13 cellular contexts compared by ENCODE assay signal in the genomic region with DNA sequence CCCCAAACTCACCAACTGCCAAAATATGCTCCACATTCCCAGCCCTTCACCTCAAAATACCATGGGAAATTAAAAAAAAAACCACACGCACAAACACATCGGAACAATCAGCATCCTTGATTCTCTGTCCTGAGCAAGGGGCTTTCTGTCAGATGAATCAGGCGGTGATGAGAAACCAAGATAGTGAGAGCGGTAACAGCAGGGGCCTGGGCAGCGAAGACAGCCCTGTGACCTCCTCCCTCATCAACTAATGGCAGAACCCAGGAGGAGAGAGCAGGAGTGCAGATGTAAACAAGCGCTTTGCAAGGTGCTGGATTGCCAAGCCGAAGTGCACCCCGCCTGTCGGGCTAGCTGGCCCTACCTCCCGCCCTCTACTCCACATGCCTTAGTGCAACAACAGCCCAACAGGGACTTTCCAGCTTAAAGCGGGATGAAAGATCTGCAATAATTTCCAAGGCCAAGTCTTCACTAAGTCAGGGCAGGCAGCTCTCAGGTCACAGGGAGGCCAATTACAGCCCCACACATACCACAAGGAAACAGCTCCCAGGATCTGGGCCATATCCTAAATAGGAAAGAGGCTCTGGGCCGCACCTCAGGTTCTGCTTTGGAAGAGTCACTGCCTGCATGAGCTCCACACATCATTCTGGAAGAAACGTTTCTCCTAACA.
DNase-seq lines count a peak whose midpoint lies in the region; ATAC-seq and TF ChIP-seq lines count a peak whose summit lies in the region.
"Had no signal": no experiment of that assay in that cellular context is flagged by ENCODE, and none has a peak within 500 bp of the region (broad histone marks: within the 10 kb centered on the region; RNA-seq: fewer than 3 reads in every experiment).

No MANE protein-coding gene starts in this region.

- H3K9me3 ChIP-seq in thyroid gland = no peaks in the 10 kb centered on the region

- H3K36me3 Mint-ChIP-seq in WTC11 (no peaks in the 10 kb centered on the region), nephron progenitor cell (ENCODE audit: low read depth) (peaks cover 4% of the 10 kb centered on the region)

- H3K27me3 ChIP-seq in thyroid gland = no peaks in the 10 kb centered on the region

- ATAC-seq in WTC11 (no peak), GM18873 (IDR thresholded peaks at IDR 0.05; ENCODE audit: low FRiP score, unreplicated experiment) (no peak)
- ATAC-seq: left lobe of liver had no signal

- H3K27me3 Mint-ChIP-seq in WTC11 (ENCODE audit: low read depth) (no peaks in the 10 kb centered on the region), nephron progenitor cell (ENCODE audit: low read depth, poor library complexity) (no peaks in the 10 kb centered on the region)
- H3K27me3 Mint-ChIP-seq: IgD-negative memory B cell had no signal

- H3K4me3 ChIP-seq in fibroblast of villous mesenchyme (ENCODE audit: low read depth, low read length) = no peak overlapping the region
- no peak overlapping the region for H3K4me3 ChIP-seq in thyroid gland (replicated peaks in 1 of 3)

- peaks cover 21 to 28% of the 10 kb centered on the region in 2 donors for H3K4me1 ChIP-seq in thyroid gland

- peak overlapping the region; percentile 56 to 80 (median 75) for H3K27ac ChIP-seq in thyroid gland
- H3K27ac ChIP-seq: epithelial cell of prostate had no signal

- no peaks in the 10 kb centered on the region for H3K36me3 ChIP-seq in thyroid gland

- H3K9me3 Mint-ChIP-seq in WTC11 = no peaks in the 10 kb centered on the region
- no peaks in the 10 kb centered on the region for H3K9me3 Mint-ChIP-seq in nephron progenitor cell
- H3K9me3 Mint-ChIP-seq: IgD-negative memory B cell had no signal

- peak overlapping the region; percentile 47 for H3K27ac Mint-ChIP-seq in WTC11
- peak overlapping the region; percentile 88 for H3K27ac Mint-ChIP-seq in nephron progenitor cell

- intact Hi-C loops in thyroid gland (cut with DNase I) = no loop called here

- CTCF ChIA-PET in WTC11 (lab: Charles Lee) = interaction anchor here (0.8 to 2.4 kb wide), 9 partner anchors 9 to 230 kb away, joined by 3 to 9 read pairs (median 3); no protein-coding TSS in a partner anchor

- TF ChIP-seq CTCF in WTC11 (IDR thresholded peaks at IDR 0.05) = no peak
- TF ChIP-seq CTCF in fibroblast of villous mesenchyme (IDR thresholded peaks at IDR 0.05; ENCODE audit: insufficient read depth, low read depth, low read length) = no peak
- no peak for TF ChIP-seq CTCF in nephron progenitor cell (IDR thresholded peaks at IDR 0.05)
- no peak for TF ChIP-seq CTCF in thyroid gland (IDR thresholded peaks at IDR 0.05)

- WGBS in thyroid gland, 2 donors = 55 to 69% methylated on average over 8 to 13 of the region's 13 CpGs

- H3K4me1 Mint-ChIP-seq in WTC11 = no peaks in the 10 kb centered on the region
- H3K4me1 Mint-ChIP-seq in nephron progenitor cell = peaks cover 60% of the 10 kb centered on the region

- POLR2A ChIA-PET in WTC11 (lab: Charles Lee) = no interaction called here

- H3K4me3 Mint-ChIP-seq in WTC11 (no peak overlapping the region), nephron progenitor cell (no peak overlapping the region)
- H3K4me3 Mint-ChIP-seq: IgD-negative memory B cell had no signal

- DNase-seq in WTC11 (ENCODE audit: low spot score) = no peak
- DNase-seq in fibroblast of villous mesenchyme (ENCODE audit: low read depth) = peak; percentile 31
- DNase-seq in nephron progenitor cell = no peak
- DNase-seq in thyroid gland = peak; percentile 59 to 68
- DNase-seq in GDM1 (lab: John Stamatoyannopoulos, UW) = no peak
- no peak for DNase-seq in epidermal melanocyte (ENCODE audit: insufficient read length, low spot score)
- DNase-seq: amniotic stem cell; NCI-H1930; stimulated activated CD4-positive, alpha-beta T cell treated with anti-CD3 and anti-CD28 coated beads, Interleukin-12 subunit alpha, Interleukin-12 subunit beta, amount 100 ng/mL, for 4 hours had no signal

- no peak for TF ChIP-seq POLR2A in thyroid gland (IDR thresholded peaks at IDR 0.05)

TF ChIP-seq in WTC11, 78 proteins besides CTCF, POLR2A, EP300 and RAD21 (continues in another document):
- TF ChIP-seq, protein P1, sequence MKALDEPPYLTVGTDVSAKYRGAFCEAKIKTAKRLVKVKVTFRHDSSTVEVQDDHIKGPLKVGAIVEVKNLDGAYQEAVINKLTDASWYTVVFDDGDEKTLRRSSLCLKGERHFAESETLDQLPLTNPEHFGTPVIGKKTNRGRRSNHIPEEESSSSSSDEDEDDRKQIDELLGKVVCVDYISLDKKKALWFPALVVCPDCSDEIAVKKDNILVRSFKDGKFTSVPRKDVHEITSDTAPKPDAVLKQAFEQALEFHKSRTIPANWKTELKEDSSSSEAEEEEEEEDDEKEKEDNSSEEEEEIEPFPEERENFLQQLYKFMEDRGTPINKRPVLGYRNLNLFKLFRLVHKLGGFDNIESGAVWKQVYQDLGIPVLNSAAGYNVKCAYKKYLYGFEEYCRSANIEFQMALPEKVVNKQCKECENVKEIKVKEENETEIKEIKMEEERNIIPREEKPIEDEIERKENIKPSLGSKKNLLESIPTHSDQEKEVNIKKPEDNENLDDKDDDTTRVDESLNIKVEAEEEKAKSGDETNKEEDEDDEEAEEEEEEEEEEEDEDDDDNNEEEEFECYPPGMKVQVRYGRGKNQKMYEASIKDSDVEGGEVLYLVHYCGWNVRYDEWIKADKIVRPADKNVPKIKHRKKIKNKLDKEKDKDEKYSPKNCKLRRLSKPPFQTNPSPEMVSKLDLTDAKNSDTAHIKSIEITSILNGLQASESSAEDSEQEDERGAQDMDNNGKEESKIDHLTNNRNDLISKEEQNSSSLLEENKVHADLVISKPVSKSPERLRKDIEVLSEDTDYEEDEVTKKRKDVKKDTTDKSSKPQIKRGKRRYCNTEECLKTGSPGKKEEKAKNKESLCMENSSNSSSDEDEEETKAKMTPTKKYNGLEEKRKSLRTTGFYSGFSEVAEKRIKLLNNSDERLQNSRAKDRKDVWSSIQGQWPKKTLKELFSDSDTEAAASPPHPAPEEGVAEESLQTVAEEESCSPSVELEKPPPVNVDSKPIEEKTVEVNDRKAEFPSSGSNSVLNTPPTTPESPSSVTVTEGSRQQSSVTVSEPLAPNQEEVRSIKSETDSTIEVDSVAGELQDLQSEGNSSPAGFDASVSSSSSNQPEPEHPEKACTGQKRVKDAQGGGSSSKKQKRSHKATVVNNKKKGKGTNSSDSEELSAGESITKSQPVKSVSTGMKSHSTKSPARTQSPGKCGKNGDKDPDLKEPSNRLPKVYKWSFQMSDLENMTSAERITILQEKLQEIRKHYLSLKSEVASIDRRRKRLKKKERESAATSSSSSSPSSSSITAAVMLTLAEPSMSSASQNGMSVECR (CRISPR knock-in tag; IDR thresholded peaks at IDR 0.05; ENCODE audit: borderline replicate concordance) = no peak
- TF ChIP-seq SP1 (CRISPR knock-in tag; conservative IDR thresholded peaks at IDR 0.05) = no peak
- TF ChIP-seq SMAD3 (CRISPR knock-in tag; IDR thresholded peaks at IDR 0.05; ENCODE audit: borderline replicate concordance) = no peak
- TF ChIP-seq, protein P2, sequence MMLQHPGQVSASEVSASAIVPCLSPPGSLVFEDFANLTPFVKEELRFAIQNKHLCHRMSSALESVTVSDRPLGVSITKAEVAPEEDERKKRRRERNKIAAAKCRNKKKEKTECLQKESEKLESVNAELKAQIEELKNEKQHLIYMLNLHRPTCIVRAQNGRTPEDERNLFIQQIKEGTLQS (CRISPR knock-in tag; conservative IDR thresholded peaks at IDR 0.05) = no peak
- no peak for TF ChIP-seq NFYB (CRISPR knock-in tag; conservative IDR thresholded peaks at IDR 0.05; ENCODE audit: low read depth)
- TF ChIP-seq MYBL2 (CRISPR knock-in tag; IDR thresholded peaks at IDR 0.05) = no peak
- no peak for TF ChIP-seq ZNF317 (CRISPR knock-in tag; IDR thresholded peaks at IDR 0.05; ENCODE audit: borderline replicate concordance, low read depth)
- TF ChIP-seq, protein P3, sequence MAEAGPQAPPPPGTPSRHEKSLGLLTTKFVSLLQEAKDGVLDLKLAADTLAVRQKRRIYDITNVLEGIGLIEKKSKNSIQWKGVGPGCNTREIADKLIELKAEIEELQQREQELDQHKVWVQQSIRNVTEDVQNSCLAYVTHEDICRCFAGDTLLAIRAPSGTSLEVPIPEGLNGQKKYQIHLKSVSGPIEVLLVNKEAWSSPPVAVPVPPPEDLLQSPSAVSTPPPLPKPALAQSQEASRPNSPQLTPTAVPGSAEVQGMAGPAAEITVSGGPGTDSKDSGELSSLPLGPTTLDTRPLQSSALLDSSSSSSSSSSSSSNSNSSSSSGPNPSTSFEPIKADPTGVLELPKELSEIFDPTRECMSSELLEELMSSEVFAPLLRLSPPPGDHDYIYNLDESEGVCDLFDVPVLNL (CRISPR knock-in tag; IDR thresholded peaks at IDR 0.05; ENCODE audit: borderline replicate concordance, low read depth) = no peak
- TF ChIP-seq ZNF138 (CRISPR knock-in tag; conservative IDR thresholded peaks at IDR 0.05) = no peak
- no peak for TF ChIP-seq NFATC4 (CRISPR knock-in tag; IDR thresholded peaks at IDR 0.05)
- TF ChIP-seq, protein P4, sequence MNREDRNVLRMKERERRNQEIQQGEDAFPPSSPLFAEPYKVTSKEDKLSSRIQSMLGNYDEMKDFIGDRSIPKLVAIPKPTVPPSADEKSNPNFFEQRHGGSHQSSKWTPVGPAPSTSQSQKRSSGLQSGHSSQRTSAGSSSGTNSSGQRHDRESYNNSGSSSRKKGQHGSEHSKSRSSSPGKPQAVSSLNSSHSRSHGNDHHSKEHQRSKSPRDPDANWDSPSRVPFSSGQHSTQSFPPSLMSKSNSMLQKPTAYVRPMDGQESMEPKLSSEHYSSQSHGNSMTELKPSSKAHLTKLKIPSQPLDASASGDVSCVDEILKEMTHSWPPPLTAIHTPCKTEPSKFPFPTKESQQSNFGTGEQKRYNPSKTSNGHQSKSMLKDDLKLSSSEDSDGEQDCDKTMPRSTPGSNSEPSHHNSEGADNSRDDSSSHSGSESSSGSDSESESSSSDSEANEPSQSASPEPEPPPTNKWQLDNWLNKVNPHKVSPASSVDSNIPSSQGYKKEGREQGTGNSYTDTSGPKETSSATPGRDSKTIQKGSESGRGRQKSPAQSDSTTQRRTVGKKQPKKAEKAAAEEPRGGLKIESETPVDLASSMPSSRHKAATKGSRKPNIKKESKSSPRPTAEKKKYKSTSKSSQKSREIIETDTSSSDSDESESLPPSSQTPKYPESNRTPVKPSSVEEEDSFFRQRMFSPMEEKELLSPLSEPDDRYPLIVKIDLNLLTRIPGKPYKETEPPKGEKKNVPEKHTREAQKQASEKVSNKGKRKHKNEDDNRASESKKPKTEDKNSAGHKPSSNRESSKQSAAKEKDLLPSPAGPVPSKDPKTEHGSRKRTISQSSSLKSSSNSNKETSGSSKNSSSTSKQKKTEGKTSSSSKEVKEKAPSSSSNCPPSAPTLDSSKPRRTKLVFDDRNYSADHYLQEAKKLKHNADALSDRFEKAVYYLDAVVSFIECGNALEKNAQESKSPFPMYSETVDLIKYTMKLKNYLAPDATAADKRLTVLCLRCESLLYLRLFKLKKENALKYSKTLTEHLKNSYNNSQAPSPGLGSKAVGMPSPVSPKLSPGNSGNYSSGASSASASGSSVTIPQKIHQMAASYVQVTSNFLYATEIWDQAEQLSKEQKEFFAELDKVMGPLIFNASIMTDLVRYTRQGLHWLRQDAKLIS (CRISPR knock-in tag; IDR thresholded peaks at IDR 0.05; ENCODE audit: borderline replicate concordance) = no peak

Comparison
In these comparisons a context has a peak if more than half of its experiments do, and no peak if none do; other contexts are left out.
1. DNase-seq: peak in fibroblast of villous mesenchyme (single experiment) and thyroid gland (2 of 2); none in WTC11 (single experiment), nephron progenitor cell (single experiment), GDM1 (single experiment) and epidermal melanocyte (single experiment).